28 cellular contexts compared by ENCODE assay signal in the genomic region with DNA sequence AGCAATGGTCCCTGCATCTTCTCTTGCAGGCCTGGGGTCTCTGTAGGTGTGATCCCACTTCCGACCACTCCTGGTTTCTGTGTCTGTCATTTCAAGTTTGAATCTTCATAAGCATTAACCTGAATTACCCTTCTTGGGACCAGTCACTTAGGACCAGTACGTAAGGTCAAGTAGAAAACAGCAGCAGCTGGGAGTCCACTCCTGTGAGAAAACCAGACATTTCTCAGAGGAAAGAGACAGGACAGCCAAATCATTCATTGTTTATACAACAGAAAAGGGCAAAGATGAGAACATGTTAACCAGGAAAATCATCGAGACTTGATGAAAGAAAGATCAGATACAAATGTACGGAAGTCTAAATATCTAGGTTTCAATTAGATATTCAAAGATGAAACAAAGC.
A peak's percentile ranks its signal among the peaks of the same experiment; 100 is the strongest.
DNase-seq lines count a peak whose midpoint lies in the region; ATAC-seq and TF ChIP-seq lines count a peak whose summit lies in the region.
"Had no signal": no experiment of that assay in that cellular context is flagged by ENCODE, and none has a peak within 500 bp of the region (broad histone marks: within the 10 kb centered on the region; RNA-seq: fewer than 3 reads in every experiment).

No MANE protein-coding gene starts in this region.

- DNase-seq in SJSA1 (ENCODE audit: low read depth in 1 of 2, low spot score in 2 of 2) (no peak), esophagus muscularis mucosa (ENCODE audit: extremely low spot score) (no peak), iris pigment epithelial cell (ENCODE audit: low read depth) (peak; percentile 78), thoracic aorta (ENCODE audit: low spot score) (no peak), lower leg skin (ENCODE audit: low spot score in 2 of 2) (no peak), DMS153 (lab: John Stamatoyannopoulos, UW) (no peak)
- DNase-seq: activated CD4-positive, alpha-beta memory T cell treated with anti-CD3 and anti-CD28 coated beads for 36 hours; activated CD4-positive, CD25-positive, alpha-beta regulatory T cell treated with anti-CD3 and anti-CD28 coated beads, Interleukin-2, amount 50 U/mL, for 72 hours; C1 segment of cervical spinal cord; COR-L47; effector CD8-positive, alpha-beta T cell; GF-D8; H9; left cardiac atrium; mesendoderm; NCI-H1092 treated with DMSO at 0.1 percent for 48 hours; NCI-H187; NCI-H2171 treated with DMSO at 0.1 percent for 48 hours; NCI-H524 treated with DMSO at 0.1 percent for 48 hours; SJCRH30; small intestine; stimulated activated CD4-positive, alpha-beta T cell treated with anti-CD3 and anti-CD28 coated beads, Interleukin-1b, Interleukin-23, amount 100 ng/mL, for 48 hours; T-helper 1 cell had no signal

- intact Hi-C loops in esophagus muscularis mucosa (cut with DNase I) (loop anchor here (5.0 kb wide), 1 partner anchor 52 kb away; no protein-coding TSS in a partner anchor), lower leg skin (cut with DNase I; ENCODE audit: low total_unique reads) (no loop called here)

- no peak for TF ChIP-seq EP300 in esophagus muscularis mucosa (IDR thresholded peaks at IDR 0.05)

- TF ChIP-seq CTCF in esophagus muscularis mucosa (IDR thresholded peaks at IDR 0.05) (no peak), thoracic aorta (IDR thresholded peaks at IDR 0.05) (no peak), lower leg skin (IDR thresholded peaks at IDR 0.05) (no peak)

- TF ChIP-seq POLR2A in esophagus muscularis mucosa (IDR thresholded peaks at IDR 0.05; ENCODE audit: low read depth) (no peak), lower leg skin (IDR thresholded peaks at IDR 0.05) (no peak)

- H3K27me3 ChIP-seq in SJSA1 (replicated peaks) (no peaks in the 10 kb centered on the region), esophagus muscularis mucosa (no peaks in the 10 kb centered on the region), thoracic aorta (replicated peaks; ENCODE audit: insufficient read depth) (no peaks in the 10 kb centered on the region)
- H3K27me3 ChIP-seq: ascending aorta, SJCRH30 had no signal

- H3K4me1 ChIP-seq in SJSA1 (replicated peaks) (peaks cover 10% of the 10 kb centered on the region), esophagus muscularis mucosa (peaks cover 0 to 47% (median 42%) of the 10 kb centered on the region in 4 donors), thoracic aorta (ENCODE audit: control insufficient read depth in 1 of 2, low read depth in 2 of 2) (peaks cover 13 to 33% of the 10 kb centered on the region in 2 donors)
- H3K4me1 ChIP-seq: prostate gland had no signal

- H3K9me3 ChIP-seq in SJSA1 (replicated peaks) (no peaks in the 10 kb centered on the region), esophagus muscularis mucosa (no peaks in the 10 kb centered on the region), thoracic aorta (no peaks in the 10 kb centered on the region)
- H3K9me3 ChIP-seq: ascending aorta, prostate gland, SJCRH30 had no signal

- no peak overlapping the region for H3K4me3 ChIP-seq in SJSA1
- H3K4me3 ChIP-seq in esophagus muscularis mucosa: no peak overlapping the region
- H3K4me3 ChIP-seq in thoracic aorta: no peak overlapping the region
- no peak overlapping the region for H3K4me3 ChIP-seq in lower leg skin (ENCODE audit: low read depth, poor library complexity, severe bottlenecking)
- H3K4me3 ChIP-seq: ascending aorta, prostate gland, SJCRH30 had no signal

- H3K36me3 ChIP-seq in SJSA1 (no peaks in the 10 kb centered on the region), esophagus muscularis mucosa (no peaks in the 10 kb centered on the region), thoracic aorta (no peaks in the 10 kb centered on the region)
- H3K36me3 ChIP-seq: ascending aorta, prostate gland, SJCRH30 had no signal

- 0 out of 2 replicates have a peak overlapping the region, but pooled peaks have one; percentile 33 for H3K27ac ChIP-seq in SJSA1
- peak overlapping the region; percentile 38 to 50 (median 42) for H3K27ac ChIP-seq in esophagus muscularis mucosa (replicated peaks in 1 of 4)
- peak overlapping the region; percentile 37 to 70 for H3K27ac ChIP-seq in thoracic aorta
- H3K27ac ChIP-seq: prostate gland, SJCRH30 had no signal

- no peak for ATAC-seq in thoracic aorta (ENCODE audit: insufficient number of reproducible peaks, low FRiP score, low read depth)
- ATAC-seq in HG03439 (IDR thresholded peaks at IDR 0.05; ENCODE audit: unreplicated experiment): no peak
- ATAC-seq: activated T-helper 17 cell treated with anti-CD3 and anti-CD28 coated beads, Interleukin-2, amount 50 U/mL, for 72 hours; Panc1 had no signal

- 70% methylated on average over 4 of the region's 4 CpGs for WGBS in esophagus muscularis mucosa
- WGBS in lower leg skin, 2 donors: 76 to 93% methylated on average over 4 of the region's 4 CpGs
